Comparison of ENCODE assay signal across 7 cellular contexts in genomic region chrX:48631376-48632090, GRCh38. TPM values are rescaled to one million over a fixed set of nuclear protein-coding genes. Genes with fewer than 3 reads are reported as not detected.
A peak's percentile ranks its signal among the peaks of the same experiment; 100 is the strongest.
DNase-seq lines count a peak whose midpoint lies in the region; ATAC-seq, FAIRE-seq and TF ChIP-seq lines count a peak whose summit lies in the region.

No MANE protein-coding gene starts in this region.

- no peaks in the 10 kb centered on the region for H3K36me3 Mint-ChIP-seq in dendritic cell treated with granulocyte-macrophage colony-stimulating factor and Interleukin-4, amounts not matched to agents 40 ng/mL and 50 ng/mL, for 4 days (ENCODE audit: low read depth)

- H3K27me3 ChIP-seq in right lobe of liver = no peaks in the 10 kb centered on the region

- no peaks in the 10 kb centered on the region for H3K4me1 ChIP-seq in right lobe of liver

- no peaks in the 10 kb centered on the region for H3K9me3 Mint-ChIP-seq in dendritic cell treated with granulocyte-macrophage colony-stimulating factor and Interleukin-4, amounts not matched to agents 40 ng/mL and 50 ng/mL, for 4 days

- H3K9me3 ChIP-seq in right lobe of liver = no peaks in the 10 kb centered on the region

- H3K27ac Mint-ChIP-seq in dendritic cell treated with granulocyte-macrophage colony-stimulating factor and Interleukin-4, amounts not matched to agents 40 ng/mL and 50 ng/mL, for 4 days = peak overlapping the region; percentile 32

- intact Hi-C loops in dendritic cell treated with granulocyte-macrophage colony-stimulating factor and Interleukin-4, amounts not matched to agents 40 ng/mL and 50 ng/mL, for 4 days (cut with micrococcal nuclease) = no loop called here
- intact Hi-C loops in right lobe of liver (cut with DNase I) = no loop called here

- DNase-seq in GM12892 (ENCODE audit: insufficient read length) (peak; percentile 53), NCI-H524 treated with DMSO at 0.1 percent for 48 hours (lab: John Stamatoyannopoulos, UW) (peak; percentile 36), right lobe of liver (peak in 2 of 3 donors; percentile 30 to 60)
- DNase-seq in activated CD4-positive, alpha-beta T cell treated with anti-CD3 and anti-CD28 coated beads, Interleukin-2, amount 50 U/mL, for 4 hours = peak; percentile 46 to 49
- peak; percentile 24 to 53 (median 31) for DNase-seq in stimulated activated CD4-positive, alpha-beta T cell treated with anti-CD3 and anti-CD28 coated beads, TNF-alpha, amount 100 ng/mL, for 24 hours (ENCODE audit: low read depth in 3 of 3)

- no peak for TF ChIP-seq POLR2A in GM12892 (IDR thresholded peaks at IDR 0.05; ENCODE audit: low read depth, low read length)
- TF ChIP-seq POLR2A in right lobe of liver (IDR thresholded peaks at IDR 0.05) = no peak

- FAIRE-seq in GM12892 (lab: Jason Lieb, UNC) = peak; percentile 44

- H3K27me3 Mint-ChIP-seq in dendritic cell treated with granulocyte-macrophage colony-stimulating factor and Interleukin-4, amounts not matched to agents 40 ng/mL and 50 ng/mL, for 4 days = no peaks in the 10 kb centered on the region

- WGBS in right lobe of liver (ENCODE audit: insufficient coverage, low coverage, low lambda C conversion rate, missing lambda C conversion rate) = 25% methylated on average over 11 of the region's 18 CpGs

- ATAC-seq in HG03108 (IDR thresholded peaks at IDR 0.05; ENCODE audit: unreplicated experiment) (peak; percentile 76), right lobe of liver (peak; percentile 88 to 96 (median 91))

- H3K4me3 ChIP-seq in right lobe of liver = no peak overlapping the region

- H3K27ac ChIP-seq in right lobe of liver = no peak overlapping the region

- peak; percentile 21 to 41 (median 30) for TF ChIP-seq CTCF in right lobe of liver (IDR thresholded peaks at IDR 0.05)

- no peaks in the 10 kb centered on the region for H3K36me3 ChIP-seq in right lobe of liver

- peaks cover 12% of the 10 kb centered on the region for H3K4me1 Mint-ChIP-seq in dendritic cell treated with granulocyte-macrophage colony-stimulating factor and Interleukin-4, amounts not matched to agents 40 ng/mL and 50 ng/mL, for 4 days (ENCODE audit: low read depth)

- no peak overlapping the region for H3K4me3 Mint-ChIP-seq in dendritic cell treated with granulocyte-macrophage colony-stimulating factor and Interleukin-4, amounts not matched to agents 40 ng/mL and 50 ng/mL, for 4 days

RNA-seq across cellular contexts. Expression of gene WDR13, which starts 34.2 kb away (rescaled TPM):
- polyA plus RNA-seq in GM12892 (2012; ENCODE audit: missing spikeins) = 49.5 TPM
- total RNA-seq in right lobe of liver = 100 to 1,000 TPM in 2 of 6 experiments, 10 to 100 TPM in 4; 46.5 to 193 (median 80.8) TPM

RNA-seq across cellular contexts. Expression of gene WAS, which starts 52.1 kb away (rescaled TPM):
- polyA plus RNA-seq in GM12892 (2012; ENCODE audit: missing spikeins) = 47.4 TPM
- total RNA-seq in right lobe of liver = 1 to 10 TPM; 2.4 to 7.2 (median 4.8) TPM

RNA-seq across cellular contexts. Expression of gene RBM3, which starts 57.2 kb away (rescaled TPM):
- 509 TPM for polyA plus RNA-seq in GM12892 (2012; ENCODE audit: missing spikeins)
- total RNA-seq in right lobe of liver = 10 to 100 TPM; 14.7 to 69.0 (median 57.7) TPM
